ENCODE assay signal across 14 cellular contexts in the genomic region with DNA sequence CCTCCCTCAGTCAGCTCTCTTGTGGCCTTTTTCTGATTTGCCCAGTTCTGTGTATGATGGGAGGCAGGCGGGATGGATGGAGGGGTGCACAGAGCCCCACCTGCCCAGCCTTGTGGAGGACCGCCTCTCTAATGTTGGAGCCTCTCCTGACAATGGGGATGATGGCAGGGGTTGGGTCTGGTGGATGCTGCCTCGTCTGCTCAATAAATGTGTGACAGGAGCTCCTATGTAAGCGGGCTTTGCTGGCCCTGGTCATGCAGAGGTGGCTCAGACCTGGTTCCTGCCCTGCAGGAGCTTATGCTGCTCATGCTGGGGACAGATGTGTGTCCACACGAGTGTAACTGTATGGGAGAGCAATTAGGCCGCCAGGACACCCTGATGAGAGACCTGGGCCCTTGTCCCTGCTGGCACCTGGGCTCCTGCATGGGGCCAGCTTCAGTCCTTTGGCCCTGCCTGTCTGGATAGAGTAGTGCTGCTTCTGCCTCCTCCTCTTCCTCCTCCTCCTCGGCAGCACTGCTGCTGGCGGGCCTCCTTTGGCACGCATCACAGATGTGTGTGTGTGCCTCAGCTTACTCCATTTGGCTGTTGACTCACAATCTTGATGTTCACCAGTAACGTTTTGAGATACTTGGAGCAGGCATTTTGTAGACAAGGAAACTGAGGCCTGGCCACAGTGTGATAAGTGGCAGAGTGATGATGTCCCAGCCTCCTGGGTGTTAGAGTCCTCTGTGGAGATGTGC.
"Had no signal": no experiment of that assay in that cellular context is flagged by ENCODE, and none has a peak within 500 bp of the region (broad histone marks: within the 10 kb centered on the region; RNA-seq: fewer than 3 reads in every experiment).

No MANE protein-coding gene starts in this region.

- H3K27ac Mint-ChIP-seq: activated naive CD4-positive, alpha-beta T cell treated with anti-CD3 and anti-CD28 coated beads, Interleukin-2, amount 10 ng/mL, durations not matched to agents 7 days and 5 days had no signal

- H3K4me3 ChIP-seq: adrenal gland, psoas muscle, tibial artery, vagina had no signal

- H3K4me3 Mint-ChIP-seq: activated naive CD4-positive, alpha-beta T cell treated with anti-CD3 and anti-CD28 coated beads, Interleukin-2, amount 10 ng/mL, durations not matched to agents 7 days and 5 days had no signal

- H3K4me1 Mint-ChIP-seq: activated naive CD4-positive, alpha-beta T cell treated with anti-CD3 and anti-CD28 coated beads, Interleukin-2, amount 10 ng/mL, durations not matched to agents 7 days and 5 days had no signal

- H3K9me3 Mint-ChIP-seq: activated naive CD4-positive, alpha-beta T cell treated with anti-CD3 and anti-CD28 coated beads, Interleukin-2, amount 10 ng/mL, durations not matched to agents 7 days and 5 days had no signal

- H3K9me3 ChIP-seq: adrenal gland, psoas muscle, tibial artery, vagina had no signal

- H3K27me3 ChIP-seq: adrenal gland, tibial artery, vagina had no signal

- H3K27ac ChIP-seq: psoas muscle, tibial artery, vagina had no signal

- FAIRE-seq: colon, endometrium, islet of Langerhans had no signal

- H3K27me3 Mint-ChIP-seq: activated naive CD4-positive, alpha-beta T cell treated with anti-CD3 and anti-CD28 coated beads, Interleukin-2, amount 10 ng/mL, durations not matched to agents 7 days and 5 days had no signal

- DNase-seq: activated CD4-positive, alpha-beta T cell treated with anti-CD3 and anti-CD28 coated beads for 1 hour; activated CD4-positive, alpha-beta T cell treated with anti-CD3 and anti-CD28 coated beads, Interleukin-2, amount 50 U/mL, for 48 hours; activated naive CD4-positive, alpha-beta T cell treated with anti-CD3 and anti-CD28 coated beads, Interleukin-2, amount 10 ng/mL, durations not matched to agents 7 days and 5 days; psoas muscle; stimulated activated CD4-positive, alpha-beta T cell treated with anti-CD3 and anti-CD28 coated beads, Interleukin-12 subunit alpha, Interleukin-12 subunit beta, amount 100 ng/mL, for 4 hours; stimulated activated CD4-positive, alpha-beta T cell treated with anti-CD3 and anti-CD28 coated beads, Interleukin-2, amount 100 ng/mL, for 24 hours; T-helper 1 cell; T1000; tibial artery had no signal

- H3K4me1 ChIP-seq: adrenal gland, psoas muscle, tibial artery had no signal

- ATAC-seq: psoas muscle had no signal

- H3K36me3 ChIP-seq: vagina had no signal
